26 cellular contexts compared by ENCODE assay signal in the genomic region with DNA sequence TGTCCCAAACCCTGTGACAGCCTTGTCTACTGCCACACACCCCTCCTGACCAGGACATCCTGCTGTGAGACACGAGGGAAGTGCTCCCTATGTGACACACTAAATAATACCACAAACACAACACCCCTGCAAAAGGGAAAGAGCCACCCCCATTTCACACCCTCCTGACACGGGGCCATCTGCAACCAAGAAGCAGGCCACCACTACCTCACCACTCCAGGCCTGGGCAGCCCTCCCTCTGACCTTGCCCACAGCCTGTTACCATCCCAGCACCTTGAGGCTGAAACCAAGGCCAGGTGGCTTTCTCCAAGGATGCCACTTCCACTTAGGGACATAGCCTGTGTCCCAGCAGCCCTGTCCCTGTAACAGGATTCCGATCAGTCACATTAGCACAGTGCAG.
DNase-seq lines count a peak whose midpoint lies in the region; ATAC-seq and TF ChIP-seq lines count a peak whose summit lies in the region.
"Had no signal": no experiment of that assay in that cellular context is flagged by ENCODE, and none has a peak within 500 bp of the region (broad histone marks: within the 10 kb centered on the region; RNA-seq: fewer than 3 reads in every experiment).

No MANE protein-coding gene starts in this region.

- peaks cover 0 to 21% (median 4%) of the 10 kb centered on the region in 9 donors for H3K36me3 ChIP-seq in heart left ventricle
- H3K36me3 ChIP-seq: BE2C had no signal

- no peak overlapping the region for H3K4me3 Mint-ChIP-seq in glutamatergic neuron (ENCODE audit: unreplicated experiment)
- no peak overlapping the region for H3K4me3 Mint-ChIP-seq in WTC11
- no peak overlapping the region for H3K4me3 Mint-ChIP-seq in activated T-helper 2 cell treated with anti-CD3 and anti-CD28 coated beads, Interferon-gamma antibody, Interleukin-2, Interleukin-4, amounts not matched to agents 10 μg/mL and 5 μg/mL and 100 μg/mL, durations not matched to agents 14 hours and 24 hours and 36 hours (ENCODE audit: low read depth)
- H3K4me3 Mint-ChIP-seq: CD14-positive monocyte; CD4-positive, alpha-beta memory T cell; CD4-positive, CD25-positive, alpha-beta regulatory T cell had no signal

- WGBS in heart left ventricle, 4 donors = 87 to 96% (median 90%) methylated on average over 3 of the region's 3 CpGs

- H3K4me3 ChIP-seq in heart left ventricle = no peak overlapping the region
- H3K4me3 ChIP-seq: BLaER1, GM12878 had no signal

- peak overlapping the region; percentile 22 for H3K27ac Mint-ChIP-seq in glutamatergic neuron (ENCODE audit: unreplicated experiment)
- H3K27ac Mint-ChIP-seq in WTC11 = no peak overlapping the region
- no peak overlapping the region for H3K27ac Mint-ChIP-seq in activated T-helper 2 cell treated with anti-CD3 and anti-CD28 coated beads, Interferon-gamma antibody, Interleukin-2, Interleukin-4, amounts not matched to agents 10 μg/mL and 5 μg/mL and 100 μg/mL, durations not matched to agents 14 hours and 24 hours and 36 hours
- H3K27ac Mint-ChIP-seq: CD14-positive monocyte; CD4-positive, alpha-beta memory T cell; CD4-positive, CD25-positive, alpha-beta regulatory T cell; CD8-positive, alpha-beta memory T cell had no signal

- TF ChIP-seq POLR2A in heart left ventricle (IDR thresholded peaks at IDR 0.05) = no peak

- H3K27me3 Mint-ChIP-seq in glutamatergic neuron (ENCODE audit: unreplicated experiment) (peaks cover 13% of the 10 kb centered on the region), WTC11 (ENCODE audit: low read depth) (peaks cover 3% of the 10 kb centered on the region)
- no peaks in the 10 kb centered on the region for H3K27me3 Mint-ChIP-seq in activated T-helper 2 cell treated with anti-CD3 and anti-CD28 coated beads, Interferon-gamma antibody, Interleukin-2, Interleukin-4, amounts not matched to agents 10 μg/mL and 5 μg/mL and 100 μg/mL, durations not matched to agents 14 hours and 24 hours and 36 hours (ENCODE audit: low read depth)
- H3K27me3 Mint-ChIP-seq: CD4-positive, alpha-beta memory T cell; CD4-positive, CD25-positive, alpha-beta regulatory T cell had no signal

- H3K27me3 ChIP-seq in heart left ventricle = no peaks in the 10 kb centered on the region
- H3K27me3 ChIP-seq: BE2C, BLaER1 had no signal

- H3K9me3 ChIP-seq in heart left ventricle = peaks cover 0 to 27% (median 18%) of the 10 kb centered on the region in 12 donors

- H3K36me3 Mint-ChIP-seq in glutamatergic neuron (ENCODE audit: unreplicated experiment) (peaks cover 64% of the 10 kb centered on the region), WTC11 (peaks cover 76% of the 10 kb centered on the region)
- H3K36me3 Mint-ChIP-seq in activated T-helper 2 cell treated with anti-CD3 and anti-CD28 coated beads, Interferon-gamma antibody, Interleukin-2, Interleukin-4, amounts not matched to agents 10 μg/mL and 5 μg/mL and 100 μg/mL, durations not matched to agents 14 hours and 24 hours and 36 hours (ENCODE audit: low read depth) = peaks cover 32% of the 10 kb centered on the region
- H3K36me3 Mint-ChIP-seq: CD14-positive monocyte had no signal

- no peak for ATAC-seq in heart left ventricle
- no peak for ATAC-seq in sciatic nerve
- no peak for ATAC-seq in WTC11
- ATAC-seq: GM12878 had no signal

- intact Hi-C loops in cardiac septum (cut with DNase I) (no loop called here), heart left ventricle (cut with DNase I) (no loop called here), sciatic nerve (cut with DNase I) (no loop called here)
- intact Hi-C loops in activated T-helper 2 cell treated with anti-CD3 and anti-CD28 coated beads, Interferon-gamma antibody, Interleukin-2, Interleukin-4, amounts not matched to agents 10 μg/mL and 5 μg/mL and 100 μg/mL, durations not matched to agents 14 hours and 24 hours and 36 hours (cut with micrococcal nuclease) = no loop called here

- H3K9me3 Mint-ChIP-seq in glutamatergic neuron (ENCODE audit: unreplicated experiment) (peaks cover 30% of the 10 kb centered on the region), WTC11 (peaks cover 44% of the 10 kb centered on the region)
- H3K9me3 Mint-ChIP-seq in activated T-helper 2 cell treated with anti-CD3 and anti-CD28 coated beads, Interferon-gamma antibody, Interleukin-2, Interleukin-4, amounts not matched to agents 10 μg/mL and 5 μg/mL and 100 μg/mL, durations not matched to agents 14 hours and 24 hours and 36 hours = peaks cover 40% of the 10 kb centered on the region

- H3K4me1 ChIP-seq in heart left ventricle = no peaks in the 10 kb centered on the region
- H3K4me1 ChIP-seq: BE2C had no signal

- H3K27ac ChIP-seq in heart left ventricle = no peak overlapping the region
- H3K27ac ChIP-seq: BLaER1 had no signal

- CTCF ChIA-PET in WTC11 (lab: Charles Lee) = no interaction called here

- POLR2A ChIA-PET in WTC11 (lab: Charles Lee) = no interaction called here

- TF ChIP-seq CTCF in heart left ventricle (IDR thresholded peaks at IDR 0.05) = no peak
- TF ChIP-seq CTCF in glutamatergic neuron (IDR thresholded peaks at IDR 0.05; ENCODE audit: partially characterized antibody, unreplicated experiment) = no peak
- no peak for TF ChIP-seq CTCF in WTC11 (IDR thresholded peaks at IDR 0.05)

- H3K4me1 Mint-ChIP-seq in glutamatergic neuron (ENCODE audit: low read depth, unreplicated experiment) = no peaks in the 10 kb centered on the region
- no peaks in the 10 kb centered on the region for H3K4me1 Mint-ChIP-seq in WTC11
- no peaks in the 10 kb centered on the region for H3K4me1 Mint-ChIP-seq in activated T-helper 2 cell treated with anti-CD3 and anti-CD28 coated beads, Interferon-gamma antibody, Interleukin-2, Interleukin-4, amounts not matched to agents 10 μg/mL and 5 μg/mL and 100 μg/mL, durations not matched to agents 14 hours and 24 hours and 36 hours (ENCODE audit: low read depth)
- H3K4me1 Mint-ChIP-seq: CD14-positive monocyte; CD4-positive, alpha-beta memory T cell; CD4-positive, CD25-positive, alpha-beta regulatory T cell; CD8-positive, alpha-beta memory T cell had no signal

- DNase-seq in cardiac septum (ENCODE audit: low spot score) (peak; percentile 53), heart left ventricle (no peak), glutamatergic neuron (no peak), mesenteric fat pad (ENCODE audit: low spot score) (peak; percentile 59), sciatic nerve (ENCODE audit: low spot score) (peak; percentile 14), WTC11 (ENCODE audit: low spot score) (no peak), NCI-H82 (lab: John Stamatoyannopoulos, UW) (no peak)
- DNase-seq in activated T-helper 2 cell treated with anti-CD3 and anti-CD28 coated beads, Interferon-gamma antibody, Interleukin-2, Interleukin-4, amounts not matched to agents 10 μg/mL and 5 μg/mL and 100 μg/mL, durations not matched to agents 14 hours and 24 hours and 36 hours (ENCODE audit: low spot score) = no peak
- DNase-seq: 8988T; ACHN; BE2C; C1 segment of cervical spinal cord; CD4-positive, alpha-beta memory T cell; CD4-positive, CD25-positive, alpha-beta regulatory T cell; CD8-positive, alpha-beta memory T cell; COR-L47; DMS 273 treated with DMSO at 0.1 percent for 48 hours; DMS153; DMS53; DMS79; DND-41; EL; GDM1 had no signal

TF ChIP-seq in WTC11, 78 proteins besides CTCF, POLR2A, EP300 and RAD21:
- TF ChIP-seq TEAD4 (CRISPR knock-in tag; IDR thresholded peaks at IDR 0.05) (no peak), GABPB1 (CRISPR knock-in tag; IDR thresholded peaks at IDR 0.05) (no peak), SMAD3 (CRISPR knock-in tag; IDR thresholded peaks at IDR 0.05; ENCODE audit: borderline replicate concordance) (no peak), KAT7 (CRISPR knock-in tag; IDR thresholded peaks at IDR 0.05; ENCODE audit: borderline replicate concordance) (no peak), TCF7 (CRISPR knock-in tag; IDR thresholded peaks at IDR 0.05; ENCODE audit: low read depth) (no peak), SOX15 (CRISPR knock-in tag; IDR thresholded peaks at IDR 0.05) (no peak), ATF1 (CRISPR knock-in tag; IDR thresholded peaks at IDR 0.05) (no peak), MXD4 (CRISPR knock-in tag; IDR thresholded peaks at IDR 0.05; ENCODE audit: borderline replicate concordance) (no peak)
- TF ChIP-seq, protein P1, sequence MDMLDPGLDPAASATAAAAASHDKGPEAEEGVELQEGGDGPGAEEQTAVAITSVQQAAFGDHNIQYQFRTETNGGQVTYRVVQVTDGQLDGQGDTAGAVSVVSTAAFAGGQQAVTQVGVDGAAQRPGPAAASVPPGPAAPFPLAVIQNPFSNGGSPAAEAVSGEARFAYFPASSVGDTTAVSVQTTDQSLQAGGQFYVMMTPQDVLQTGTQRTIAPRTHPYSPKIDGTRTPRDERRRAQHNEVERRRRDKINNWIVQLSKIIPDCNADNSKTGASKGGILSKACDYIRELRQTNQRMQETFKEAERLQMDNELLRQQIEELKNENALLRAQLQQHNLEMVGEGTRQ (CRISPR knock-in tag; IDR thresholded peaks at IDR 0.05) = no peak
- TF ChIP-seq, protein P2, sequence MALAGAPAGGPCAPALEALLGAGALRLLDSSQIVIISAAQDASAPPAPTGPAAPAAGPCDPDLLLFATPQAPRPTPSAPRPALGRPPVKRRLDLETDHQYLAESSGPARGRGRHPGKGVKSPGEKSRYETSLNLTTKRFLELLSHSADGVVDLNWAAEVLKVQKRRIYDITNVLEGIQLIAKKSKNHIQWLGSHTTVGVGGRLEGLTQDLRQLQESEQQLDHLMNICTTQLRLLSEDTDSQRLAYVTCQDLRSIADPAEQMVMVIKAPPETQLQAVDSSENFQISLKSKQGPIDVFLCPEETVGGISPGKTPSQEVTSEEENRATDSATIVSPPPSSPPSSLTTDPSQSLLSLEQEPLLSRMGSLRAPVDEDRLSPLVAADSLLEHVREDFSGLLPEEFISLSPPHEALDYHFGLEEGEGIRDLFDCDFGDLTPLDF (CRISPR knock-in tag; IDR thresholded peaks at IDR 0.05) = no peak

Comparison
In these comparisons a context has a peak if more than half of its experiments do, and no peak if none do; other contexts are left out.
1. DNase-seq: peak in cardiac septum (single experiment), mesenteric fat pad (single experiment) and sciatic nerve (single experiment); none in heart left ventricle (0 of 5), glutamatergic neuron (single experiment), WTC11 (single experiment), activated T-helper 2 cell treated with anti-CD3 and anti-CD28 coated beads, Interferon-gamma antibody, Interleukin-2, Interleukin-4, amounts not matched to agents 10 μg/mL and 5 μg/mL and 100 μg/mL, durations not matched to agents 14 hours and 24 hours and 36 hours (single experiment) and NCI-H82 (single experiment).